16 cellular contexts compared by ENCODE assay signal in genomic region chr5:43295202-43295601, GRCh38. TPM values are rescaled to one million over a fixed set of nuclear protein-coding genes. Genes with fewer than 3 reads are reported as not detected.
DNase-seq lines count a peak whose midpoint lies in the region; TF ChIP-seq lines count a peak whose summit lies in the region.
"Had no signal": no experiment of that assay in that cellular context is flagged by ENCODE, and none has a peak within 500 bp of the region (broad histone marks: within the 10 kb centered on the region; RNA-seq: fewer than 3 reads in every experiment).

No MANE protein-coding gene starts in this region.

- H3K9me3 ChIP-seq in cardiac muscle cell (ENCODE audit: low read depth) (no peaks in the 10 kb centered on the region), right atrium auricular region (no peaks in the 10 kb centered on the region)
- H3K9me3 ChIP-seq: BLaER1 had no signal

- H3K4me1 ChIP-seq in cardiac muscle cell (ENCODE audit: low read depth) (peaks cover 16% of the 10 kb centered on the region), right atrium auricular region (no peaks in the 10 kb centered on the region)
- H3K4me1 ChIP-seq: BLaER1 had no signal

- no peak for TF ChIP-seq CTCF in cardiac muscle cell (IDR thresholded peaks at IDR 0.05; ENCODE audit: low read depth, low read length)
- TF ChIP-seq CTCF in right atrium auricular region (IDR thresholded peaks at IDR 0.05): no peak
- no peak for TF ChIP-seq CTCF in mesothelial cell of epicardium (IDR thresholded peaks at IDR 0.05; ENCODE audit: unreplicated experiment)

- H3K36me3 ChIP-seq in cardiac muscle cell (peaks cover 73% of the 10 kb centered on the region), right atrium auricular region (peaks cover 76% of the 10 kb centered on the region)

- H3K27ac ChIP-seq in cardiac muscle cell: peak overlapping the region; percentile 9
- H3K27ac ChIP-seq in right atrium auricular region: no peak overlapping the region
- H3K27ac ChIP-seq: BLaER1 had no signal

- no peaks in the 10 kb centered on the region for H3K27me3 ChIP-seq in cardiac muscle cell
- H3K27me3 ChIP-seq in right atrium auricular region: no peaks in the 10 kb centered on the region
- H3K27me3 ChIP-seq: BLaER1 had no signal

- H3K36me3 Mint-ChIP-seq in T-helper 2 cell treated with Interferon-gamma antibody and Interleukin-4, amounts not matched to agents 5 μg/mL and 100 μg/mL, for 36 hours (ENCODE audit: low read depth): peaks cover 70% of the 10 kb centered on the region
- H3K36me3 Mint-ChIP-seq in activated T-helper 1 cell treated with anti-CD3 and anti-CD28 coated beads, Interleukin-12 subunit alpha, Interleukin-12 subunit beta, Interleukin-2, Interleukin-4 antibody, amounts not matched to agents 30 ng/mL and 10 ng/mL and 1 ng/mL, durations not matched to agents 14 hours and 24 hours and 36 hours (ENCODE audit: low read depth): peaks cover 67% of the 10 kb centered on the region
- peaks cover 53% of the 10 kb centered on the region for H3K36me3 Mint-ChIP-seq in mesothelial cell of epicardium

- H3K4me3 Mint-ChIP-seq in T-helper 2 cell treated with Interferon-gamma antibody and Interleukin-4, amounts not matched to agents 5 μg/mL and 100 μg/mL, for 36 hours: no peak overlapping the region
- H3K4me3 Mint-ChIP-seq in activated T-helper 1 cell treated with anti-CD3 and anti-CD28 coated beads, Interleukin-12 subunit alpha, Interleukin-12 subunit beta, Interleukin-2, Interleukin-4 antibody, amounts not matched to agents 30 ng/mL and 10 ng/mL and 1 ng/mL, durations not matched to agents 14 hours and 24 hours and 36 hours: no peak overlapping the region
- no peak overlapping the region for H3K4me3 Mint-ChIP-seq in mesothelial cell of epicardium
- H3K4me3 Mint-ChIP-seq: CD8-positive, alpha-beta memory T cell; HFFc6 had no signal

- H3K27me3 Mint-ChIP-seq in T-helper 2 cell treated with Interferon-gamma antibody and Interleukin-4, amounts not matched to agents 5 μg/mL and 100 μg/mL, for 36 hours (ENCODE audit: low read depth): no peaks in the 10 kb centered on the region
- no peaks in the 10 kb centered on the region for H3K27me3 Mint-ChIP-seq in activated T-helper 1 cell treated with anti-CD3 and anti-CD28 coated beads, Interleukin-12 subunit alpha, Interleukin-12 subunit beta, Interleukin-2, Interleukin-4 antibody, amounts not matched to agents 30 ng/mL and 10 ng/mL and 1 ng/mL, durations not matched to agents 14 hours and 24 hours and 36 hours (ENCODE audit: insufficient read depth)
- no peaks in the 10 kb centered on the region for H3K27me3 Mint-ChIP-seq in mesothelial cell of epicardium (ENCODE audit: low read depth)
- H3K27me3 Mint-ChIP-seq: CD8-positive, alpha-beta memory T cell had no signal

- H3K4me3 ChIP-seq in cardiac muscle cell (no peak overlapping the region), right atrium auricular region (no peak overlapping the region)
- H3K4me3 ChIP-seq: BLaER1, GM12878 had no signal

- peaks cover 35% of the 10 kb centered on the region for H3K4me1 Mint-ChIP-seq in T-helper 2 cell treated with Interferon-gamma antibody and Interleukin-4, amounts not matched to agents 5 μg/mL and 100 μg/mL, for 36 hours (ENCODE audit: low read depth)
- peaks cover 40% of the 10 kb centered on the region for H3K4me1 Mint-ChIP-seq in activated T-helper 1 cell treated with anti-CD3 and anti-CD28 coated beads, Interleukin-12 subunit alpha, Interleukin-12 subunit beta, Interleukin-2, Interleukin-4 antibody, amounts not matched to agents 30 ng/mL and 10 ng/mL and 1 ng/mL, durations not matched to agents 14 hours and 24 hours and 36 hours (ENCODE audit: low read depth)
- H3K4me1 Mint-ChIP-seq in mesothelial cell of epicardium: peaks cover 32% of the 10 kb centered on the region

- H3K9me3 Mint-ChIP-seq in T-helper 2 cell treated with Interferon-gamma antibody and Interleukin-4, amounts not matched to agents 5 μg/mL and 100 μg/mL, for 36 hours: no peaks in the 10 kb centered on the region
- no peaks in the 10 kb centered on the region for H3K9me3 Mint-ChIP-seq in activated T-helper 1 cell treated with anti-CD3 and anti-CD28 coated beads, Interleukin-12 subunit alpha, Interleukin-12 subunit beta, Interleukin-2, Interleukin-4 antibody, amounts not matched to agents 30 ng/mL and 10 ng/mL and 1 ng/mL, durations not matched to agents 14 hours and 24 hours and 36 hours
- no peaks in the 10 kb centered on the region for H3K9me3 Mint-ChIP-seq in mesothelial cell of epicardium
- H3K9me3 Mint-ChIP-seq: CD8-positive, alpha-beta memory T cell; HFFc6 had no signal

- peak overlapping the region; percentile 45 for H3K27ac Mint-ChIP-seq in T-helper 2 cell treated with Interferon-gamma antibody and Interleukin-4, amounts not matched to agents 5 μg/mL and 100 μg/mL, for 36 hours
- peak overlapping the region; percentile 61 for H3K27ac Mint-ChIP-seq in activated T-helper 1 cell treated with anti-CD3 and anti-CD28 coated beads, Interleukin-12 subunit alpha, Interleukin-12 subunit beta, Interleukin-2, Interleukin-4 antibody, amounts not matched to agents 30 ng/mL and 10 ng/mL and 1 ng/mL, durations not matched to agents 14 hours and 24 hours and 36 hours
- peak overlapping the region; percentile 85 for H3K27ac Mint-ChIP-seq in mesothelial cell of epicardium

- in situ Hi-C loops in G401 (cut with HindIII; ENCODE audit: low sequenced_read_pairs): no loop called here

- intact Hi-C loops in activated T-helper 1 cell treated with anti-CD3 and anti-CD28 coated beads, Interleukin-12 subunit alpha, Interleukin-12 subunit beta, Interleukin-2, Interleukin-4 antibody, amounts not matched to agents 30 ng/mL and 10 ng/mL and 1 ng/mL, durations not matched to agents 14 hours and 24 hours and 36 hours (cut with micrococcal nuclease): no loop called here

- no peak for DNase-seq in T-helper 2 cell treated with Interferon-gamma antibody and Interleukin-4, amounts not matched to agents 5 μg/mL and 100 μg/mL, for 36 hours (ENCODE audit: low spot score)
- DNase-seq in T-helper 2 cell (no peak), cardiac muscle cell (ENCODE audit: low read depth in 1 of 2, low spot score in 1 of 2) (no peak), right atrium auricular region (ENCODE audit: low spot score) (no peak), mesothelial cell of epicardium (ENCODE audit: low spot score in 2 of 2, unreplicated experiment in 2 of 2) (no peak), activated T-cell treated with anti-CD3 and anti-CD28 coated beads for 4 hours (no peak), G401 (ENCODE audit: low spot score) (no peak)
- DNase-seq in activated T-helper 1 cell treated with anti-CD3 and anti-CD28 coated beads, Interleukin-12 subunit alpha, Interleukin-12 subunit beta, Interleukin-2, Interleukin-4 antibody, amounts not matched to agents 30 ng/mL and 10 ng/mL and 1 ng/mL, durations not matched to agents 14 hours and 24 hours and 36 hours (ENCODE audit: low spot score): no peak
- DNase-seq: 8988T; AML-193; CD8-positive, alpha-beta memory T cell; DMS 273 treated with DMSO at 0.1 percent for 48 hours; HCEC 1CT; HFFc6 had no signal

RNA-seq across cellular contexts. Expression of gene HMGCS1, which starts 18.0 kb away (rescaled TPM):
- 84.1 and 202 TPM in 2 replicates for total RNA-seq in cardiac muscle cell
- polyA plus RNA-seq in cardiac muscle cell: 48.5 and 105 TPM in 2 replicates
- 10 to 100 TPM in 1 of 2 donors, 1 to 10 TPM in 1; 6.3 to 17.5 TPM for total RNA-seq in right atrium auricular region
- total RNA-seq in activated T-helper 1 cell treated with anti-CD3 and anti-CD28 coated beads, Interleukin-12 subunit alpha, Interleukin-12 subunit beta, Interleukin-2, Interleukin-4 antibody, amounts not matched to agents 30 ng/mL and 10 ng/mL and 1 ng/mL, durations not matched to agents 14 hours and 24 hours and 36 hours: 216 and 218 TPM in 2 replicates
- 129 to 131 TPM (median 130 TPM) in 3 replicates for total RNA-seq in mesothelial cell of epicardium
- total RNA-seq in G401 (2014; rRNA removed; shearing (Covaris generic)): 26.0 and 47.1 TPM in 2 replicates
